ENCODE assay signal across 1 cellular context in genomic region chr3:194135806-194136518, GRCh38.
TF ChIP-seq lines count a peak whose summit lies in the region.

A gene with protein sequence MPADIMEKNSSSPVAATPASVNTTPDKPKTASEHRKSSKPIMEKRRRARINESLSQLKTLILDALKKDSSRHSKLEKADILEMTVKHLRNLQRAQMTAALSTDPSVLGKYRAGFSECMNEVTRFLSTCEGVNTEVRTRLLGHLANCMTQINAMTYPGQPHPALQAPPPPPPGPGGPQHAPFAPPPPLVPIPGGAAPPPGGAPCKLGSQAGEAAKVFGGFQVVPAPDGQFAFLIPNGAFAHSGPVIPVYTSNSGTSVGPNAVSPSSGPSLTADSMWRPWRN (plus strand): TSS chr3:194136148. CDS start chr3:194136381, 233 bp downstream.

TF ChIP-seq in K562, 482 proteins besides CTCF, POLR2A, EP300 and RAD21 (continued from another document):
- TF ChIP-seq PRDM10 (IDR thresholded peaks at IDR 0.05; ENCODE audit: partially characterized antibody) (peak; percentile 22), ZFX (CRISPR knock-in tag; IDR thresholded peaks at IDR 0.05) (peak; percentile 79), ZNF583 (CRISPR knock-in tag; IDR thresholded peaks at IDR 0.05) (no peak), CEBPG (CRISPR knock-in tag; IDR thresholded peaks at IDR 0.05) (no peak), CEBPG (tag; conservative IDR thresholded peaks at IDR 0.05 in 1 of 2, IDR thresholded peaks at IDR 0.05 in 1 of 2) (no peak), HINFP (tag; conservative IDR thresholded peaks at IDR 0.05; ENCODE audit: low read depth) (0 out of 2 replicates have a peak, but pooled peaks have one; percentile 25), FOSL1 (tag; conservative IDR thresholded peaks at IDR 0.05) (no peak), VEZF1 (CRISPR knock-in tag; IDR thresholded peaks at IDR 0.05) (peak; percentile 13; the same call in 1 of the 2 replicates), HDAC3 (IDR thresholded peaks at IDR 0.05; ENCODE audit: borderline replicate concordance, partially characterized antibody) (peak; percentile 70), MITF (IDR thresholded peaks at IDR 0.05) (no peak), ETS2 (tag; IDR thresholded peaks at IDR 0.05; ENCODE audit: borderline replicate concordance, poor library complexity, severe bottlenecking) (no peak), NONO (IDR thresholded peaks at IDR 0.05; ENCODE audit: low read depth in 2 of 2, low read length in 1 of 2) (peak in 1 of 2 experiments; percentile 59; a peak in 1 of 4 replicates), RAD51 (IDR thresholded peaks at IDR 0.05; ENCODE audit: borderline replicate concordance, low read depth) (no peak), ZNF277 (CRISPR knock-in tag; IDR thresholded peaks at IDR 0.05; ENCODE audit: borderline replicate concordance) (no peak), TAF9B (IDR thresholded peaks at IDR 0.05; ENCODE audit: partially characterized antibody) (peak; percentile 79)
- TF ChIP-seq, protein P1, sequence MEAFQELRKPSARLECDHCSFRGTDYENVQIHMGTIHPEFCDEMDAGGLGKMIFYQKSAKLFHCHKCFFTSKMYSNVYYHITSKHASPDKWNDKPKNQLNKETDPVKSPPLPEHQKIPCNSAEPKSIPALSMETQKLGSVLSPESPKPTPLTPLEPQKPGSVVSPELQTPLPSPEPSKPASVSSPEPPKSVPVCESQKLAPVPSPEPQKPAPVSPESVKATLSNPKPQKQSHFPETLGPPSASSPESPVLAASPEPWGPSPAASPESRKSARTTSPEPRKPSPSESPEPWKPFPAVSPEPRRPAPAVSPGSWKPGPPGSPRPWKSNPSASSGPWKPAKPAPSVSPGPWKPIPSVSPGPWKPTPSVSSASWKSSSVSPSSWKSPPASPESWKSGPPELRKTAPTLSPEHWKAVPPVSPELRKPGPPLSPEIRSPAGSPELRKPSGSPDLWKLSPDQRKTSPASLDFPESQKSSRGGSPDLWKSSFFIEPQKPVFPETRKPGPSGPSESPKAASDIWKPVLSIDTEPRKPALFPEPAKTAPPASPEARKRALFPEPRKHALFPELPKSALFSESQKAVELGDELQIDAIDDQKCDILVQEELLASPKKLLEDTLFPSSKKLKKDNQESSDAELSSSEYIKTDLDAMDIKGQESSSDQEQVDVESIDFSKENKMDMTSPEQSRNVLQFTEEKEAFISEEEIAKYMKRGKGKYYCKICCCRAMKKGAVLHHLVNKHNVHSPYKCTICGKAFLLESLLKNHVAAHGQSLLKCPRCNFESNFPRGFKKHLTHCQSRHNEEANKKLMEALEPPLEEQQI (IDR thresholded peaks at IDR 0.05), result no peak
- TF ChIP-seq, protein P2, sequence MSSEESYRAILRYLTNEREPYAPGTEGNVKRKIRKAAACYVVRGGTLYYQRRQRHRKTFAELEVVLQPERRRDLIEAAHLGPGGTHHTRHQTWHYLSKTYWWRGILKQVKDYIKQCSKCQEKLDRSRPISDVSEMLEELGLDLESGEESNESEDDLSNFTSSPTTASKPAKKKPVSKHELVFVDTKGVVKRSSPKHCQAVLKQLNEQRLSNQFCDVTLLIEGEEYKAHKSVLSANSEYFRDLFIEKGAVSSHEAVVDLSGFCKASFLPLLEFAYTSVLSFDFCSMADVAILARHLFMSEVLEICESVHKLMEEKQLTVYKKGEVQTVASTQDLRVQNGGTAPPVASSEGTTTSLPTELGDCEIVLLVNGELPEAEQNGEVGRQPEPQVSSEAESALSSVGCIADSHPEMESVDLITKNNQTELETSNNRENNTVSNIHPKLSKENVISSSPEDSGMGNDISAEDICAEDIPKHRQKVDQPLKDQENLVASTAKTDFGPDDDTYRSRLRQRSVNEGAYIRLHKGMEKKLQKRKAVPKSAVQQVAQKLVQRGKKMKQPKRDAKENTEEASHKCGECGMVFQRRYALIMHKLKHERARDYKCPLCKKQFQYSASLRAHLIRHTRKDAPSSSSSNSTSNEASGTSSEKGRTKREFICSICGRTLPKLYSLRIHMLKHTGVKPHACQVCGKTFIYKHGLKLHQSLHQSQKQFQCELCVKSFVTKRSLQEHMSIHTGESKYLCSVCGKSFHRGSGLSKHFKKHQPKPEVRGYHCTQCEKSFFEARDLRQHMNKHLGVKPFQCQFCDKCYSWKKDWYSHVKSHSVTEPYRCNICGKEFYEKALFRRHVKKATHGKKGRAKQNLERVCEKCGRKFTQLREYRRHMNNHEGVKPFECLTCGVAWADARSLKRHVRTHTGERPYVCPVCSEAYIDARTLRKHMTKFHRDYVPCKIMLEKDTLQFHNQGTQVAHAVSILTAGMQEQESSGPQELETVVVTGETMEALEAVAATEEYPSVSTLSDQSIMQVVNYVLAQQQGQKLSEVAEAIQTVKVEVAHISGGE (CRISPR knock-in tag; IDR thresholded peaks at IDR 0.05), result no peak; a peak in 1 of 6 replicates
